ENCODE assay signal across 8 cellular contexts in the genomic region with DNA sequence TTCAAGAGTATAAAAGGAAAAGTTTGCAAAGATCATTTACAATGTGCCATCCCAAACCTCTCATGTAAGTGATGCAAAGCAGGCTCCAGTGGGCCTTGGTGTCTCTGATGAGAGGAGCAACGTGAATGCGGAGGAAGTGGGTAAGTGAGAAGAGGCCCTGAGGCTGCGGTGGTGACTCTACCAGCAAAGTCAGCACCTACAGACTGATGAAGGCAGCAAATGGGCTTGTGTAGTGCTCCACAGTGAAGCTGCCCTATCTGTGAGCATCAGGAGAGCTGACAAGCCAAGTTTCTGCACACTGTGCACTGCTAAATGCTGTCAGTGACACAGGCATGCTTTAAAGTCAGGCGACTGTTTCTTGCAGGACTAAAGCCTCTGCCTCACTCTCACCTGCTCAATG. TPM values are rescaled to one million over a fixed set of nuclear protein-coding genes. Genes with fewer than 3 reads are reported as not detected.
DNase-seq lines count a peak whose midpoint lies in the region; ATAC-seq and TF ChIP-seq lines count a peak whose summit lies in the region.

No MANE protein-coding gene starts in this region.

- no peaks in the 10 kb centered on the region for H3K9me3 ChIP-seq in A673 (ENCODE audit: low read depth, low read length, poor library complexity, severe bottlenecking)

- POLR2A ChIA-PET in A673 (lab: Charles Lee; ENCODE audit: low non-redundant PET) = no interaction called here

- TF ChIP-seq POLR2A in NB4 (IDR thresholded peaks at IDR 0.05; ENCODE audit: extremely low read depth, insufficient read length) = no peak

- ATAC-seq in GM18517 (IDR thresholded peaks at IDR 0.05; ENCODE audit: unreplicated experiment) (peak; percentile 34), GM21360 (IDR thresholded peaks at IDR 0.05; ENCODE audit: unreplicated experiment) (no peak)

- TF ChIP-seq CTCF in NB4 (IDR thresholded peaks at IDR 0.05; ENCODE audit: low read depth, low read length) (no peak), A673 (conservative IDR thresholded peaks at IDR 0.05; ENCODE audit: low read depth, low read length) (no peak)

- DNase-seq in NB4 (ENCODE audit: low read depth) = peak; percentile 19
- peak; percentile 89 for DNase-seq in activated effector memory CD4-positive, alpha-beta T cell treated with anti-CD3 and anti-CD28 coated beads, Interleukin-2, amount 50 U/mL, for 16 hours
- peak; percentile 66 for DNase-seq in stimulated activated CD4-positive, alpha-beta T cell treated with anti-CD3 and anti-CD28 coated beads, Interleukin-2, amount 100 ng/mL, for 4 hours (ENCODE audit: low read depth)
- no peak for DNase-seq in NCI-H146 (lab: John Stamatoyannopoulos, UW)
- DNase-seq in retina = no peak
- no peak for DNase-seq in A673 (ENCODE audit: low spot score)

- CTCF ChIA-PET in A673 (lab: Charles Lee) = no interaction called here

- intact Hi-C loops in A673 (cut with micrococcal nuclease; ENCODE audit: unreplicated experiment) = no loop called here

- H3K36me3 ChIP-seq in A673 (ENCODE audit: insufficient read depth, low read length, poor library complexity, severe bottlenecking) = no peaks in the 10 kb centered on the region

- no peaks in the 10 kb centered on the region for H3K27me3 ChIP-seq in A673 (replicated peaks; ENCODE audit: insufficient read depth, low read depth, low read length, poor library complexity)

- no peak overlapping the region for H3K27ac ChIP-seq in A673 (ENCODE audit: low read depth, low read length, poor library complexity, severe bottlenecking)

- H3K4me3 ChIP-seq in NB4 (ENCODE audit: low read depth, low read length) = no peak overlapping the region
- no peak overlapping the region for H3K4me3 ChIP-seq in A673 (ENCODE audit: low read depth, low read length, poor library complexity, severe bottlenecking)

- H3K4me1 ChIP-seq in A673 (ENCODE audit: insufficient read depth, low read length, poor library complexity, severe bottlenecking) = no peaks in the 10 kb centered on the region

- BruUV-seq in A673 (replicated peaks; lab: Mats Ljungman, UMichigan) = no TSS peak

RNA-seq across cellular contexts. Expression of a gene that starts 15.6 kb away (rescaled TPM):
- 50.9 and 52.8 TPM in 2 replicates for total RNA-seq in A673 (2021)

Comparison
In these comparisons a context has a peak if more than half of its experiments do, and no peak if none do; other contexts are left out.
1. DNase-seq: peak in NB4 (single experiment), activated effector memory CD4-positive, alpha-beta T cell treated with anti-CD3 and anti-CD28 coated beads, Interleukin-2, amount 50 U/mL, for 16 hours (single experiment) and stimulated activated CD4-positive, alpha-beta T cell treated with anti-CD3 and anti-CD28 coated beads, Interleukin-2, amount 100 ng/mL, for 4 hours (single experiment); none in NCI-H146 (single experiment), retina (single experiment) and A673 (single experiment).